21 cellular contexts compared by ENCODE assay signal in the genomic region with DNA sequence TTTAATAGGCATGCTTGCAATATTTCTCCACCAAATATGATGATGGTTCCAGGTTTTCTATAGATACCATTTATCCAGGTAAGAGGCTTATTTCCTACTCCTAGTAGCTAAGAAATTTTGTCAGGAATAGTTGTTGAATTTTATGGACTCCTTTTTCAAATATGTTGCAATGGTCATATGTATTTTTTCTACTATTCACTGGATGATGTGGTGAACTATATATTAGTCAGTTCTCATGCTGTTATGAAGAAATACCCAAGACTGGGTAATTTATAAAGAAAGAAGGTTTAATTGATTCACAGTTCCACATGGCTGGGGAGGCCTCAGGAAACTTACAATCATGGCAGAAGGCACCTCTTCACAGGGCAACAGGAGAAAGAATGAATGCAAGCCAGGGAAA.
"Had no signal": no experiment of that assay in that cellular context is flagged by ENCODE, and none has a peak within 500 bp of the region (broad histone marks: within the 10 kb centered on the region; RNA-seq: fewer than 3 reads in every experiment).

No MANE protein-coding gene starts in this region.

- H2AFZ ChIP-seq: PC-9 had no signal

- H3K27me3 ChIP-seq: brain microvascular endothelial cell, cardiac muscle cell had no signal

- H3K36me3 Mint-ChIP-seq: activated naive CD4-positive, alpha-beta T cell treated with anti-CD3 and anti-CD28 coated beads, Interleukin-2, amount 10 ng/mL, durations not matched to agents 7 days and 5 days; activated naive CD8-positive, alpha-beta T cell treated with anti-CD3 and anti-CD28 coated beads for 36 hours had no signal

- H3K4me1 Mint-ChIP-seq: activated CD4-positive, alpha-beta T cell treated with anti-CD3 and anti-CD28 coated beads for 36 hours; activated naive CD4-positive, alpha-beta T cell treated with anti-CD3 and anti-CD28 coated beads, Interleukin-2, amount 10 ng/mL, durations not matched to agents 7 days and 5 days; activated naive CD8-positive, alpha-beta T cell treated with anti-CD3 and anti-CD28 coated beads for 36 hours had no signal

- H3K27me3 Mint-ChIP-seq: activated CD8-positive, alpha-beta T cell treated with anti-CD3 and anti-CD28 coated beads for 36 hours; activated naive CD4-positive, alpha-beta T cell treated with anti-CD3 and anti-CD28 coated beads, Interleukin-2, amount 10 ng/mL, durations not matched to agents 7 days and 5 days; activated naive CD8-positive, alpha-beta T cell treated with anti-CD3 and anti-CD28 coated beads for 36 hours had no signal

- H3K36me3 ChIP-seq: brain microvascular endothelial cell, cardiac muscle cell had no signal

- H3K27ac Mint-ChIP-seq: activated CD4-positive, alpha-beta T cell treated with anti-CD3 and anti-CD28 coated beads for 36 hours; activated CD8-positive, alpha-beta T cell treated with anti-CD3 and anti-CD28 coated beads for 36 hours; activated naive CD4-positive, alpha-beta T cell treated with anti-CD3 and anti-CD28 coated beads, Interleukin-2, amount 10 ng/mL, durations not matched to agents 7 days and 5 days; activated naive CD8-positive, alpha-beta T cell treated with anti-CD3 and anti-CD28 coated beads for 36 hours; activated T-cell treated with anti-CD3 and anti-CD28 coated beads, Interleukin-2, amount 50 U/mL, for 72 hours; activated T-helper 2 cell treated with anti-CD3 and anti-CD28 coated beads, Interferon-gamma antibody, Interleukin-2, Interleukin-4, amounts not matched to agents 10 μg/mL and 5 μg/mL and 100 μg/mL, durations not matched to agents 14 hours and 24 hours and 36 hours had no signal

- H3K4me3 ChIP-seq: cardiac muscle cell, PC-9 had no signal

- ATAC-seq: activated CD4-positive, alpha-beta T cell treated with anti-CD3 and anti-CD28 coated beads for 36 hours; activated CD8-positive, alpha-beta T cell treated with anti-CD3 and anti-CD28 coated beads for 36 hours; activated T-cell treated with anti-CD3 and anti-CD28 coated beads, Interleukin-2, amount 50 U/mL, for 72 hours had no signal

- DNase-seq: activated CD4-positive, alpha-beta T cell treated with anti-CD3 and anti-CD28 coated beads for 36 hours; activated CD8-positive, alpha-beta memory T cell treated with anti-CD3 and anti-CD28 coated beads, Interleukin-2, amount 50 U/mL, for 4 hours; activated CD8-positive, alpha-beta T cell treated with anti-CD3 and anti-CD28 coated beads for 36 hours; activated gamma-delta T cell treated with Interleukin-2 at 50 U/mL for 16 hours; activated naive CD4-positive, alpha-beta T cell treated with anti-CD3 and anti-CD28 coated beads, Interleukin-2, amount 10 ng/mL, durations not matched to agents 7 days and 5 days; activated naive CD8-positive, alpha-beta T cell treated with anti-CD3 and anti-CD28 coated beads for 36 hours; activated T-cell treated with anti-CD3 and anti-CD28 coated beads, Interleukin-2, amount 50 U/mL, for 72 hours; brain microvascular endothelial cell; MM.1S; NCI-H1105; NCI-H1436; NCI-H1694 treated with DMSO at 0.1 percent for 48 hours; NCI-H2081 treated with DMSO at 0.1 percent for 48 hours; NCI-H446; NCI-H524; PC-9; SIG-M5; T-helper 1 cell had no signal

- H3K27ac ChIP-seq: cardiac muscle cell, PC-9, VCaP had no signal

- H3K4me3 Mint-ChIP-seq: activated CD4-positive, alpha-beta T cell treated with anti-CD3 and anti-CD28 coated beads for 36 hours; activated CD8-positive, alpha-beta T cell treated with anti-CD3 and anti-CD28 coated beads for 36 hours; activated naive CD4-positive, alpha-beta T cell treated with anti-CD3 and anti-CD28 coated beads, Interleukin-2, amount 10 ng/mL, durations not matched to agents 7 days and 5 days; activated naive CD8-positive, alpha-beta T cell treated with anti-CD3 and anti-CD28 coated beads for 36 hours; activated T-cell treated with anti-CD3 and anti-CD28 coated beads, Interleukin-2, amount 50 U/mL, for 72 hours had no signal

- H3K4me2 ChIP-seq: PC-9 had no signal
